In the genomic region with DNA sequence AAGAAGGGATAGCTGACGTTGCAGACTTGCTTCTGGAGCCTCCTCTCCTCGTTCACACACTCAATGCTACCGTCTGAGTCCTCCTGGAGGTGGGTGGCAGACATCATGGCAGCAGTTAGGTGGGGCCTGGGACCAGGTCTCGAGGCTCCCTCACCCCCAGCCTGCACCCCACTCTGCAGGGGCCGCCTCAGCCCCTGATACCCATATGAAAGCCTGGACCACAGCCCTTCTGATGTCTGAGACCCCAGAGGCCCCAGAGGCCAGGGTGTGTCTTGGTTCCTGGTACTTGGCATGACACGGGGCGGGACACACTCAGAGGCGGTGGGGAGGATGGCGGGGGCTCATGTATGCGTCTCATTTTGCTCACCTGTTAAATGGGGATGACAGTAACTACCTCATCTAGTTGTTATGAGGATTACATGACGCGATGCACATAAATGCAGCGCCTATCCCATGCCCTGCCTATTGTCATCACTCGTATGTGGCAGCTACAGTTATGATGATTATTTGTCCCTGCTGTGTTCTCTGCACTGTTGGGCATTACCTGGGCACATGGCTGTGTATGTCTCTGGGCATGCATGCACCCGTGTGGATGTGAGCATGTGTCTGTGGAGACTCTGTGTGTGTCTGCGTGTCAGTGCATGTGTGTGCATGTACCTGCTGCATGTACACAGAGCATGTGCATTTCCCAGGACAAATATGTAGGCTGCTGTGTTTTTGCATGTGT, we compare ENCODE assay signal across 1 cellular context.
TF ChIP-seq lines count a peak whose summit lies in the region.

No MANE protein-coding gene starts in this region.

TF ChIP-seq in WTC11, 78 proteins besides CTCF, POLR2A, EP300 and RAD21 (continued from another document):
- TF ChIP-seq, protein P1, sequence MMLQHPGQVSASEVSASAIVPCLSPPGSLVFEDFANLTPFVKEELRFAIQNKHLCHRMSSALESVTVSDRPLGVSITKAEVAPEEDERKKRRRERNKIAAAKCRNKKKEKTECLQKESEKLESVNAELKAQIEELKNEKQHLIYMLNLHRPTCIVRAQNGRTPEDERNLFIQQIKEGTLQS (CRISPR knock-in tag; conservative IDR thresholded peaks at IDR 0.05), result no peak
